ENCODE assay signal across 14 cellular contexts in the genomic region with DNA sequence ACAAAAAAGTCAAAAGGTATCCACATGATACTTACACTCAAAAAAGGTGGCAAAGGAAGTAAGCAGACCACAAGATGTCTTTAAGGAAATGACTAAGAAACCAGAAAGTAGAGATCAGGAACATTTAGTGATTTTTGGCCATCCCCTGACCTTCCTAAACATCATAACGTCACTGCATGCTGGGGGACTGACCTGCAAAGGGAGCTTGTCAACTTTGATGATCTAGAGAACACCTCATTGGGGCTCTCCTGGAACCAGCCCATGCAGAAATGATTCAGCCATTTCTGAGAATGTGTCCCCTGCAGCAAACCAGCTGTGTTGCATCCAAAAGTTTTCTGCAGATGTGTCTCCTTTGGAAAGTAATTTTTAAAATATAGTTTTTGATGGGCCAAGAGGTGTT.
DNase-seq lines count a peak whose midpoint lies in the region; ATAC-seq and TF ChIP-seq lines count a peak whose summit lies in the region.
"Had no signal": no experiment of that assay in that cellular context is flagged by ENCODE, and none has a peak within 500 bp of the region (broad histone marks: within the 10 kb centered on the region; RNA-seq: fewer than 3 reads in every experiment).

No MANE protein-coding gene starts in this region.

- no peaks in the 10 kb centered on the region for H3K36me3 Mint-ChIP-seq in activated CD8-positive, alpha-beta memory T cell treated with anti-CD3 and anti-CD28 coated beads, Interleukin-2, amount 10 ng/mL, durations not matched to agents 7 days and 5 days
- H3K36me3 Mint-ChIP-seq in activated naive CD8-positive, alpha-beta T cell treated with anti-CD3 and anti-CD28 coated beads for 36 hours = no peaks in the 10 kb centered on the region
- no peaks in the 10 kb centered on the region for H3K36me3 Mint-ChIP-seq in natural killer cell
- H3K36me3 Mint-ChIP-seq: T-cell had no signal

- CTCF ChIA-PET in activated CD8-positive, alpha-beta memory T cell treated with anti-CD3 and anti-CD28 coated beads, Interleukin-2, amount 10 ng/mL, durations not matched to agents 7 days and 5 days (lab: Charles Lee) = no interaction called here

- no peak for TF ChIP-seq CTCF in natural killer cell (IDR thresholded peaks at IDR 0.05)

- peaks cover 6% of the 10 kb centered on the region for H3K9me3 Mint-ChIP-seq in activated CD8-positive, alpha-beta memory T cell treated with anti-CD3 and anti-CD28 coated beads, Interleukin-2, amount 10 ng/mL, durations not matched to agents 7 days and 5 days (ENCODE audit: low read depth)
- H3K9me3 Mint-ChIP-seq in activated naive CD8-positive, alpha-beta T cell treated with anti-CD3 and anti-CD28 coated beads for 36 hours = peaks cover 8% of the 10 kb centered on the region
- H3K9me3 Mint-ChIP-seq in natural killer cell = no peaks in the 10 kb centered on the region

- H3K27ac Mint-ChIP-seq in activated CD8-positive, alpha-beta memory T cell treated with anti-CD3 and anti-CD28 coated beads, Interleukin-2, amount 10 ng/mL, durations not matched to agents 7 days and 5 days = peak overlapping the region; percentile 61
- H3K27ac Mint-ChIP-seq in activated naive CD8-positive, alpha-beta T cell treated with anti-CD3 and anti-CD28 coated beads for 36 hours = no peak overlapping the region
- peak overlapping the region in 1 of 2 donors; percentile 67 for H3K27ac Mint-ChIP-seq in natural killer cell
- H3K27ac Mint-ChIP-seq: dendritic cell treated with granulocyte-macrophage colony-stimulating factor and Interleukin-4, amounts not matched to agents 40 ng/mL and 50 ng/mL, for 4 days; T-cell had no signal

- intact Hi-C loops in natural killer cell (cut with micrococcal nuclease) = no loop called here

- peaks cover 2% of the 10 kb centered on the region for H3K27me3 Mint-ChIP-seq in activated CD8-positive, alpha-beta memory T cell treated with anti-CD3 and anti-CD28 coated beads, Interleukin-2, amount 10 ng/mL, durations not matched to agents 7 days and 5 days
- no peaks in the 10 kb centered on the region for H3K27me3 Mint-ChIP-seq in activated naive CD8-positive, alpha-beta T cell treated with anti-CD3 and anti-CD28 coated beads for 36 hours
- H3K27me3 Mint-ChIP-seq in natural killer cell (ENCODE audit: low read depth in 2 of 2) = peaks cover 0 to 13% of the 10 kb centered on the region in 2 donors
- H3K27me3 Mint-ChIP-seq: dendritic cell treated with granulocyte-macrophage colony-stimulating factor and Interleukin-4, amounts not matched to agents 40 ng/mL and 50 ng/mL, for 4 days; T-cell had no signal

- peaks cover 32% of the 10 kb centered on the region for H3K4me1 Mint-ChIP-seq in activated CD8-positive, alpha-beta memory T cell treated with anti-CD3 and anti-CD28 coated beads, Interleukin-2, amount 10 ng/mL, durations not matched to agents 7 days and 5 days
- peaks cover 13% of the 10 kb centered on the region for H3K4me1 Mint-ChIP-seq in activated naive CD8-positive, alpha-beta T cell treated with anti-CD3 and anti-CD28 coated beads for 36 hours
- H3K4me1 Mint-ChIP-seq in natural killer cell = peaks cover 20 to 27% of the 10 kb centered on the region in 2 donors

- no peak overlapping the region for H3K4me3 Mint-ChIP-seq in activated CD8-positive, alpha-beta memory T cell treated with anti-CD3 and anti-CD28 coated beads, Interleukin-2, amount 10 ng/mL, durations not matched to agents 7 days and 5 days
- no peak overlapping the region for H3K4me3 Mint-ChIP-seq in activated naive CD8-positive, alpha-beta T cell treated with anti-CD3 and anti-CD28 coated beads for 36 hours
- H3K4me3 Mint-ChIP-seq in natural killer cell = peak overlapping the region; percentile 22
- H3K4me3 Mint-ChIP-seq: dendritic cell treated with granulocyte-macrophage colony-stimulating factor and Interleukin-4, amounts not matched to agents 40 ng/mL and 50 ng/mL, for 4 days; T-cell had no signal

- peak; percentile 92 for ATAC-seq in activated CD8-positive, alpha-beta memory T cell treated with anti-CD3 and anti-CD28 coated beads, Interleukin-2, amount 10 ng/mL, durations not matched to agents 7 days and 5 days
- ATAC-seq in natural killer cell (peak; percentile 36 to 77 (median 64)), GM19463 (IDR thresholded peaks at IDR 0.05; ENCODE audit: unreplicated experiment) (no peak)
- ATAC-seq: gastrocnemius medialis had no signal

- DNase-seq in activated CD8-positive, alpha-beta memory T cell treated with anti-CD3 and anti-CD28 coated beads, Interleukin-2, amount 10 ng/mL, durations not matched to agents 7 days and 5 days = peak; percentile 70
- DNase-seq in activated CD8-positive, alpha-beta memory T cell treated with anti-CD3 and anti-CD28 coated beads for 24 hours = no peak
- DNase-seq in LHCN-M2 (ENCODE audit: low read depth) = peak; percentile 58
- peak; percentile 22 for DNase-seq in activated naive CD8-positive, alpha-beta T cell treated with anti-CD3 and anti-CD28 coated beads for 36 hours
- DNase-seq in natural killer cell = no peak
- DNase-seq in NCI-H774 (lab: John Stamatoyannopoulos, UW) = no peak
- no peak for DNase-seq in OCI-M2 (lab: John Stamatoyannopoulos, UW; ENCODE audit: unreplicated experiment)
- DNase-seq: gastrocnemius medialis, GOT3, NCI-H2171, posterior cingulate gyrus, T-cell had no signal

Comparison
In these comparisons a context has a peak if more than half of its experiments do, and no peak if none do; other contexts are left out.
1. DNase-seq: peak in activated CD8-positive, alpha-beta memory T cell treated with anti-CD3 and anti-CD28 coated beads, Interleukin-2, amount 10 ng/mL, durations not matched to agents 7 days and 5 days (single experiment), LHCN-M2 (single experiment) and activated naive CD8-positive, alpha-beta T cell treated with anti-CD3 and anti-CD28 coated beads for 36 hours (single experiment); none in activated CD8-positive, alpha-beta memory T cell treated with anti-CD3 and anti-CD28 coated beads for 24 hours (single experiment), natural killer cell (single experiment), NCI-H774 (single experiment) and OCI-M2 (single experiment).